ENCODE assay signal across 22 cellular contexts in the genomic region with DNA sequence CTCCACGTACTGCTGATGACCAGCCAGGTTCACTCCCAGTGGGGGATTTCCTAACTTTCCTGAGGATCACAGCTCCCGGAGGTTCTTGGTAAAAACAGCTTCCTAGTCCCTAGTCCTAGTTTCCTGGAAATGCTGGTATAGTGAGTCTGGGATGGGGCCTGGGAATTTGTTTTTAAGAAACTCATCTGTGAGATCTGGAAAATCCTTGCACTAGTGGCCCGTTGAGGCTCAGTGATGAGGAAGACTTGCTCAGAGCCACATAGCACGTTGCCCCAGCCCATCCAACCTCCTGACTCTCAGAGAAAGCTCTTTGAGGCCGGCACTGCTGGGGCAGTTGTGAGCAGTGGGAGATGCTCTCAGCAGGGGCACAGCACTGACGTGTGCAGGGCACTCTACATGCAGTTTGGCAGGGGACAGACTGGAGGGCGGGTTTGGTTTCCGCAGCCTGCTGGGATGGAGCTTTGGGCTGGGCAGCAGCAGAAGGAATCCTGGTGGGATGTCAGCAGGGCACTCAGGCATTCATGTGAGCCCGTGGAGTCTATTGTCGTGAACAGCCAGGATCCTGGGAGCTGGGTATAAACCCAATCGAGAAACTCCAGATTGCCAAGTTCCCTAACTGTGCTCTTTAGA. TPM values are rescaled to one million over a fixed set of nuclear protein-coding genes. Genes with fewer than 3 reads are reported as not detected.
DNase-seq lines count a peak whose midpoint lies in the region; ATAC-seq and TF ChIP-seq lines count a peak whose summit lies in the region.
"Had no signal": no experiment of that assay in that cellular context is flagged by ENCODE, and none has a peak within 500 bp of the region (broad histone marks: within the 10 kb centered on the region; RNA-seq: fewer than 3 reads in every experiment).

No MANE protein-coding gene starts in this region.

- no peaks in the 10 kb centered on the region for H3K9me3 Mint-ChIP-seq in central memory CD8-positive, alpha-beta T cell
- peaks cover 2 to 10% (median 5%) of the 10 kb centered on the region in 5 donors for H3K9me3 Mint-ChIP-seq in CD8-positive, alpha-beta memory T cell
- H3K9me3 Mint-ChIP-seq: T-helper 1 cell treated with Interleukin-12 subunit alpha and Interleukin-12 subunit beta and Interleukin-4 antibody, amounts not matched to agents 30 μg/mL and 1 μg/mL, for 36 hours had no signal

- H3K4me3 Mint-ChIP-seq in central memory CD8-positive, alpha-beta T cell, result no peak overlapping the region
- no peak overlapping the region for H3K4me3 Mint-ChIP-seq in CD8-positive, alpha-beta memory T cell
- H3K4me3 Mint-ChIP-seq: T-helper 1 cell treated with Interleukin-12 subunit alpha and Interleukin-12 subunit beta and Interleukin-4 antibody, amounts not matched to agents 30 μg/mL and 1 μg/mL, for 36 hours had no signal

- no peaks in the 10 kb centered on the region for H3K9me3 ChIP-seq in HEK293 (ENCODE audit: control insufficient read depth, insufficient read depth, low read depth, low read length)
- no peaks in the 10 kb centered on the region for H3K9me3 ChIP-seq in CD8-positive, alpha-beta memory T cell (ENCODE audit: low read length)
- H3K9me3 ChIP-seq: Peyer's patch, SJSA1 had no signal

- POLR2A ChIA-PET in HEK293 (lab: Yijun Ruan, JAX), result no interaction called here
- POLR2A ChIA-PET in CD8-positive, alpha-beta memory T cell (lab: Charles Lee), result no interaction called here

- H3K36me3 ChIP-seq in HEK293 (ENCODE audit: control insufficient read depth in 2 of 2, insufficient read depth in 1 of 2, low read length in 2 of 2), result no peaks in the 10 kb centered on the region
- H3K36me3 ChIP-seq in CD8-positive, alpha-beta memory T cell (ENCODE audit: insufficient read depth, low read length), result no peaks in the 10 kb centered on the region
- H3K36me3 ChIP-seq: Peyer's patch, SJSA1 had no signal

- no peak overlapping the region for H3K27ac ChIP-seq in HEK293 (ENCODE audit: extremely low read depth, low read depth, low read length)
- H3K27ac ChIP-seq in CD8-positive, alpha-beta memory T cell (ENCODE audit: low read depth, low read length), result no peak overlapping the region
- H3K27ac ChIP-seq: C4-2B, Peyer's patch, SJSA1 had no signal

- TF ChIP-seq CTCF in HEK293 (tag by site-specific recombination; IDR thresholded peaks at IDR 0.05), result no peak

- H3K27me3 Mint-ChIP-seq in central memory CD8-positive, alpha-beta T cell, result no peaks in the 10 kb centered on the region
- H3K27me3 Mint-ChIP-seq in CD8-positive, alpha-beta memory T cell, result no peaks in the 10 kb centered on the region

- H3K4me1 ChIP-seq in HEK293 (ENCODE audit: control insufficient read depth, insufficient read depth, low read length), result no peaks in the 10 kb centered on the region
- H3K4me1 ChIP-seq in CD8-positive, alpha-beta memory T cell (ENCODE audit: insufficient read depth, low read length), result peaks cover 12% of the 10 kb centered on the region
- H3K4me1 ChIP-seq: SJSA1 had no signal

- H3K27ac Mint-ChIP-seq in central memory CD8-positive, alpha-beta T cell (ENCODE audit: low read depth), result peak overlapping the region; percentile 16
- peak overlapping the region in 1 of 8 donors; percentile 43 for H3K27ac Mint-ChIP-seq in CD8-positive, alpha-beta memory T cell
- H3K27ac Mint-ChIP-seq: T-helper 1 cell treated with Interleukin-12 subunit alpha and Interleukin-12 subunit beta and Interleukin-4 antibody, amounts not matched to agents 30 μg/mL and 1 μg/mL, for 36 hours had no signal

- no peaks in the 10 kb centered on the region for H3K36me3 Mint-ChIP-seq in central memory CD8-positive, alpha-beta T cell (ENCODE audit: insufficient read depth)
- peaks cover 0 to 4% (median 0%) of the 10 kb centered on the region in 3 donors for H3K36me3 Mint-ChIP-seq in CD8-positive, alpha-beta memory T cell

- no peaks in the 10 kb centered on the region for H3K27me3 ChIP-seq in CD8-positive, alpha-beta memory T cell (ENCODE audit: insufficient read depth, low read length, poor library complexity, severe bottlenecking)
- H3K27me3 ChIP-seq: Peyer's patch, SJSA1 had no signal

- CTCF ChIA-PET in HEK293 (lab: Yijun Ruan, JAX), result interaction anchor here (0.7 to 0.9 kb wide), 2 partner anchors 13 to 122 kb away, joined by 3 to 4 read pairs; no protein-coding TSS in a partner anchor
- CTCF ChIA-PET in CD8-positive, alpha-beta memory T cell (lab: Charles Lee), result interaction anchor here (1.0 kb wide), 1 partner anchor 9 kb away, joined by 3 read pairs; no protein-coding TSS in a partner anchor

- H3K4me3 ChIP-seq in HEK293 (ENCODE audit: low read depth, low read length), result no peak overlapping the region
- no peak overlapping the region for H3K4me3 ChIP-seq in CD8-positive, alpha-beta memory T cell (ENCODE audit: low read length)
- H3K4me3 ChIP-seq: Peyer's patch, SJSA1 had no signal

- peaks cover 7% of the 10 kb centered on the region for H3K4me1 Mint-ChIP-seq in central memory CD8-positive, alpha-beta T cell
- peaks cover 25 to 32% (median 28%) of the 10 kb centered on the region in 3 donors for H3K4me1 Mint-ChIP-seq in CD8-positive, alpha-beta memory T cell

- DNase-seq in NCI-H345 (lab: John Stamatoyannopoulos, UW), result peak; percentile 28
- DNase-seq in central memory CD8-positive, alpha-beta T cell (ENCODE audit: low spot score in 2 of 2), result no peak
- DNase-seq in retina, result peak; percentile 20
- no peak for DNase-seq in CD8-positive, alpha-beta memory T cell
- no peak for DNase-seq in activated T-cell treated with anti-CD3 and anti-CD28 coated beads for 4 hours
- DNase-seq: AML-193, GDM1, GOT3, IMR-90, Kasumi-1, MM.1S, NCI-H1092 treated with DMSO at 0.1 percent for 48 hours, NCI-H1694, NCI-H446 treated with DMSO at 0.1 percent for 48 hours, Peyer's patch had no signal

- ATAC-seq in central memory CD8-positive, alpha-beta T cell (replicated peaks; ENCODE audit: extremely low read depth, poor library complexity, severe bottlenecking), result no peak
- no peak for ATAC-seq in HG03457 (IDR thresholded peaks at IDR 0.05; ENCODE audit: unreplicated experiment)
- ATAC-seq in GM19023 (IDR thresholded peaks at IDR 0.05; ENCODE audit: unreplicated experiment), result no peak

TF ChIP-seq in HEK293, 187 proteins besides CTCF, POLR2A, EP300 and RAD21:
- TF ChIP-seq KLF1 (tag by site-specific recombination; IDR thresholded peaks at IDR 0.05) (no peak), ZIC2 (tag by site-specific recombination; IDR thresholded peaks at IDR 0.05) (peak; percentile 98), HOXC10 (CRISPR knock-in tag; IDR thresholded peaks at IDR 0.05) (no peak)
- TF ChIP-seq, protein P1, sequence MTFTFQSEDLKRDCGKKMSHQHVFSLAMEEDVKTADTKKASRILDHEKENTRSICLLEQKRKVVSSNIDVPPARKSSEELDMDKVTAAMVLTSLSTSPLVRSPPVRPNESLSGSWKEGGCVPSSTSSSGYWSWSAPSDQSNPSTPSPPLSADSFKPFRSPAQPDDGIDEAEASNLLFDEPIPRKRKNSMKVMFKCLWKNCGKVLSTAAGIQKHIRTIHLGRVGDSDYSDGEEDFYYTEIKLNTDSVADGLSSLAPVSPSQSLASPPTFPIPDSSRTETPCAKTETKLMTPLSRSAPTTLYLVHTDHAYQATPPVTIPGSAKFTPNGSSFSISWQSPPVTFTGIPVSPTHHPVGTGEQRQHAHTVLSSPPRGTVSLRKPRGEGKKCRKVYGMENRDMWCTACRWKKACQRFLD (tag by site-specific recombination; IDR thresholded peaks at IDR 0.05), result no peak

RNA-seq across cellular contexts. Expression of a gene that starts 31.6 kb away (rescaled TPM):
- 1 to 10 TPM in 1 of 2 experiments, under 1 TPM in 1; 0.97 to 1.6 TPM for total RNA-seq in CD8-positive, alpha-beta memory T cell
- 1.9 TPM for polyA plus RNA-seq in CD8-positive, alpha-beta memory T cell
- total RNA-seq: IMR-90 had no signal

RNA-seq across cellular contexts. Expression of a gene that starts 31.6 kb away (rescaled TPM):
- total RNA-seq in CD8-positive, alpha-beta memory T cell, result 10 to 100 TPM; 22.1 to 22.2 TPM
- 18.3 TPM for polyA plus RNA-seq in CD8-positive, alpha-beta memory T cell

RNA-seq across cellular contexts. Expression of a gene that starts 55.1 kb away (rescaled TPM):
- 1 to 10 TPM in 1 of 2 experiments, under 1 TPM in 1; 0.96 to 1.7 TPM for total RNA-seq in CD8-positive, alpha-beta memory T cell
- 0.16 TPM for polyA plus RNA-seq in CD8-positive, alpha-beta memory T cell
- total RNA-seq: HT-29 had no signal

Comparison
In these comparisons a context has a peak if more than half of its experiments do, and no peak if none do; other contexts are left out.
1. DNase-seq: peak in NCI-H345 (single experiment) and retina (single experiment); none in central memory CD8-positive, alpha-beta T cell (0 of 2), CD8-positive, alpha-beta memory T cell (0 of 5) and activated T-cell treated with anti-CD3 and anti-CD28 coated beads for 4 hours (single experiment).